9 cellular contexts compared by ENCODE assay signal in genomic region chr2:207505180-207505579, GRCh38. TPM values are rescaled to one million over a fixed set of nuclear protein-coding genes. Genes with fewer than 3 reads are reported as not detected.
DNase-seq lines count a peak whose midpoint lies in the region; ATAC-seq and TF ChIP-seq lines count a peak whose summit lies in the region.
"Had no signal": no experiment of that assay in that cellular context is flagged by ENCODE, and none has a peak within 500 bp of the region (broad histone marks: within the 10 kb centered on the region; RNA-seq: fewer than 3 reads in every experiment).

No MANE protein-coding gene starts in this region.

- POLR2A ChIA-PET in activated CD8-positive, alpha-beta T cell treated with anti-CD3 and anti-CD28 coated beads, Interleukin-2, amount 10 ng/mL, durations not matched to agents 7 days and 5 days (lab: Charles Lee): interaction anchor here (2.0 to 3.8 kb wide), 2 partner anchors 15 to 24 kb away, joined by 4 to 28 read pairs; partner anchors contain the start of gene CREB1

- 62% methylated on average over 3 of the region's 3 CpGs for WGBS in right cardiac atrium
- WGBS in aorta, 2 donors: 31% methylated on average over 3 of the region's 3 CpGs

- H3K9me3 ChIP-seq in right atrium auricular region: no peaks in the 10 kb centered on the region
- H3K9me3 ChIP-seq in right cardiac atrium (ENCODE audit: control insufficient read depth, low read length): no peaks in the 10 kb centered on the region
- no peaks in the 10 kb centered on the region for H3K9me3 ChIP-seq in aorta (ENCODE audit: control insufficient read depth, low read length)

- no peak for ATAC-seq in right cardiac atrium
- no peak for ATAC-seq in activated CD8-positive, alpha-beta T cell treated with anti-CD3 and anti-CD28 coated beads, Interleukin-2, amount 10 ng/mL, durations not matched to agents 7 days and 5 days
- ATAC-seq in aorta (ENCODE audit: low FRiP score): no peak

- H3K4me3 ChIP-seq in right atrium auricular region: no peak overlapping the region
- no peak overlapping the region for H3K4me3 ChIP-seq in right cardiac atrium (ENCODE audit: low read length)
- no peak overlapping the region for H3K4me3 ChIP-seq in aorta (ENCODE audit: low read length in 2 of 2)

- H3K4me1 Mint-ChIP-seq in activated CD8-positive, alpha-beta T cell treated with anti-CD3 and anti-CD28 coated beads, Interleukin-2, amount 10 ng/mL, durations not matched to agents 7 days and 5 days (ENCODE audit: low read depth): peaks cover 67% of the 10 kb centered on the region
- H3K4me1 Mint-ChIP-seq in immature natural killer cell: peaks cover 48 to 66% of the 10 kb centered on the region in 2 donors

- peaks cover 3% of the 10 kb centered on the region for H3K9me3 Mint-ChIP-seq in activated CD8-positive, alpha-beta T cell treated with anti-CD3 and anti-CD28 coated beads, Interleukin-2, amount 10 ng/mL, durations not matched to agents 7 days and 5 days (ENCODE audit: insufficient read depth)
- no peaks in the 10 kb centered on the region for H3K9me3 Mint-ChIP-seq in immature natural killer cell

- no peaks in the 10 kb centered on the region for H3K27me3 ChIP-seq in right atrium auricular region
- H3K27me3 ChIP-seq in right cardiac atrium (ENCODE audit: control insufficient read depth, insufficient read depth): no peaks in the 10 kb centered on the region
- H3K27me3 ChIP-seq in aorta (ENCODE audit: control insufficient read depth in 1 of 2, insufficient read depth in 2 of 2, low read length in 1 of 2): no peaks in the 10 kb centered on the region

- intact Hi-C loops in right cardiac atrium (cut with DNase I): no loop called here
- intact Hi-C loops in aorta (cut with DNase I): loop anchor here in 1 of 2 donors (2.0 to 10.0 kb wide), 2 partner anchors 20 to 210 kb away; partner anchors contain the start of gene CCNYL1

- H3K27ac ChIP-seq in right atrium auricular region: peak overlapping the region; percentile 67 to 82
- H3K27ac ChIP-seq in right cardiac atrium (ENCODE audit: low read length): no peak overlapping the region
- H3K27ac ChIP-seq in aorta (ENCODE audit: low read depth in 1 of 2, low read length in 2 of 2): peak overlapping the region; percentile 62 to 79

- peaks cover 0 to 35% of the 10 kb centered on the region in 2 donors for H3K4me1 ChIP-seq in right atrium auricular region
- H3K4me1 ChIP-seq in right cardiac atrium (ENCODE audit: control insufficient read depth, insufficient read depth, low read length): peaks cover 2% of the 10 kb centered on the region
- H3K4me1 ChIP-seq in aorta (ENCODE audit: control insufficient read depth in 1 of 2, insufficient read depth in 2 of 2, low read length in 2 of 2): peaks cover 1 to 7% of the 10 kb centered on the region in 2 donors

- TF ChIP-seq CTCF in right atrium auricular region (IDR thresholded peaks at IDR 0.05) (no peak), GM10266 (IDR thresholded peaks at IDR 0.05; ENCODE audit: control insufficient read depth, insufficient read depth, low read depth, missing control alignments) (no peak)

- no peak overlapping the region for H3K27ac Mint-ChIP-seq in activated CD8-positive, alpha-beta T cell treated with anti-CD3 and anti-CD28 coated beads, Interleukin-2, amount 10 ng/mL, durations not matched to agents 7 days and 5 days
- peak overlapping the region in 1 of 6 donors; percentile 18 for H3K27ac Mint-ChIP-seq in immature natural killer cell

- CTCF ChIA-PET in activated CD8-positive, alpha-beta T cell treated with anti-CD3 and anti-CD28 coated beads, Interleukin-2, amount 10 ng/mL, durations not matched to agents 7 days and 5 days (lab: Charles Lee): interaction anchor here (1.2 to 1.4 kb wide), 2 partner anchors 11 to 19 kb away, joined by 3 to 4 read pairs; no protein-coding TSS in a partner anchor

- H3K4me3 Mint-ChIP-seq in activated CD8-positive, alpha-beta T cell treated with anti-CD3 and anti-CD28 coated beads, Interleukin-2, amount 10 ng/mL, durations not matched to agents 7 days and 5 days: peak overlapping the region; percentile 35
- H3K4me3 Mint-ChIP-seq in immature natural killer cell: peak overlapping the region in 3 of 5 donors; percentile 0 to 47 (median 28)
- H3K4me3 Mint-ChIP-seq: activated CD8-positive, alpha-beta memory T cell treated with anti-CD3 and anti-CD28 coated beads, Interleukin-2, amount 10 ng/mL, durations not matched to agents 7 days and 5 days had no signal

- H3K27me3 Mint-ChIP-seq in activated CD8-positive, alpha-beta T cell treated with anti-CD3 and anti-CD28 coated beads, Interleukin-2, amount 10 ng/mL, durations not matched to agents 7 days and 5 days (ENCODE audit: low read depth): no peaks in the 10 kb centered on the region
- H3K27me3 Mint-ChIP-seq in immature natural killer cell (ENCODE audit: low read depth in 3 of 3): peaks cover 3 to 8% (median 6%) of the 10 kb centered on the region in 3 donors

- DNase-seq in right atrium auricular region (ENCODE audit: low spot score) (no peak), right cardiac atrium (no peak), immature natural killer cell (no peak), aorta (no peak), COLO668 (lab: John Stamatoyannopoulos, UW; ENCODE audit: unreplicated experiment) (no peak), activated gamma-delta T cell treated with Interleukin-2 at 50 U/mL for 16 hours (no peak), GM10266 (ENCODE audit: extremely low spot score) (no peak)
- no peak for DNase-seq in activated CD8-positive, alpha-beta T cell treated with anti-CD3 and anti-CD28 coated beads, Interleukin-2, amount 10 ng/mL, durations not matched to agents 7 days and 5 days

- no peaks in the 10 kb centered on the region for H3K36me3 Mint-ChIP-seq in activated CD8-positive, alpha-beta T cell treated with anti-CD3 and anti-CD28 coated beads, Interleukin-2, amount 10 ng/mL, durations not matched to agents 7 days and 5 days (ENCODE audit: low read depth)
- H3K36me3 Mint-ChIP-seq in immature natural killer cell: peaks cover 0 to 4% (median 0%) of the 10 kb centered on the region in 3 donors

- H3K36me3 ChIP-seq in right atrium auricular region: no peaks in the 10 kb centered on the region
- no peaks in the 10 kb centered on the region for H3K36me3 ChIP-seq in aorta (ENCODE audit: control insufficient read depth in 1 of 2, insufficient read depth in 2 of 2, low read length in 1 of 2)

RNA-seq across cellular contexts. Expression of gene CREB1, which starts 24.6 kb away (rescaled TPM):
- 10 to 100 TPM; 32.5 to 32.9 TPM for total RNA-seq in right atrium auricular region
- 10 to 100 TPM; 43.4 to 59.3 (median 49.3) TPM for total RNA-seq in right cardiac atrium
- polyA plus RNA-seq in right cardiac atrium: 6.2 TPM
- 100 to 1,000 TPM in 1 of 2 experiments, 10 to 100 TPM in 1; 87.6 to 103 TPM for total RNA-seq in activated CD8-positive, alpha-beta T cell treated with anti-CD3 and anti-CD28 coated beads, Interleukin-2, amount 10 ng/mL, durations not matched to agents 7 days and 5 days
- 10 to 100 TPM; 48.7 to 64.8 (median 59.4) TPM for polyA plus RNA-seq in immature natural killer cell
- total RNA-seq in aorta: 10 to 100 TPM; 62.0 to 88.7 TPM
- polyA plus RNA-seq in aorta: 1 to 10 TPM; 8.4 to 9.3 TPM
